Comparison of ENCODE assay signal across 8 cellular contexts in the genomic region with DNA sequence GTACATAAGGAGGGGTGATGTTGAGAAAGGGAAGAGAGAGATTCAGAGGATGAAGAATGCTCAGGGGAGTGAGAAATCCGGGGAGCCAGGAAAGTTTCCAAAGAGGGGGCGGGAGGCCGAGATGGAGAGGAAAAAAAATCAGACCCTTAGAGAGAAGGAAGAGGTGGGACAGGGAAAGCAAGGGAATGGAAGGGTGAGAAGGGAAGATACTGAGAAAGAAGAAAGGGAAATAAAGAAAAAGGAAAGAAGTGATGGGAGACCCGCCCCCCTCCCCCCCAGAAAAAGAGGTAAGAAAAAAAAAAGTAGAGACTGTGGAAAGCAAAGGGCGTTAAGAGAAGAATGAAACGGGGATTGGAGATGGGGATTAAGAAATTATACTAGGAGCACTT. TPM values are rescaled to one million over a fixed set of nuclear protein-coding genes. Genes with fewer than 3 reads are reported as not detected.
DNase-seq lines count a peak whose midpoint lies in the region; ATAC-seq and TF ChIP-seq lines count a peak whose summit lies in the region.

No MANE protein-coding gene starts in this region.

- H3K4me1 ChIP-seq in Loucy (ENCODE audit: insufficient read depth, low read length, poor library complexity, severe bottlenecking) = peaks cover 27% of the 10 kb centered on the region

- ATAC-seq in effector memory CD8-positive, alpha-beta T cell (replicated peaks) = no peak
- no peak for ATAC-seq in GM21423 (IDR thresholded peaks at IDR 0.05; ENCODE audit: unreplicated experiment)
- ATAC-seq in GM21381 (IDR thresholded peaks at IDR 0.05; ENCODE audit: unreplicated experiment) = no peak

- H3K79me2 ChIP-seq in Loucy (ENCODE audit: insufficient read depth, low read length) = no peaks in the 10 kb centered on the region

- peak overlapping the region; percentile 92 to 99 for H3K4me3 Mint-ChIP-seq in effector memory CD8-positive, alpha-beta T cell
- H3K4me3 Mint-ChIP-seq in nephron = peak overlapping the region; percentile 91 to 93 (median 92)

- TF ChIP-seq CTCF in AG04450 (IDR thresholded peaks at IDR 0.05; ENCODE audit: low read depth, low read length) = no peak
- TF ChIP-seq CTCF in Loucy (conservative IDR thresholded peaks at IDR 0.05; ENCODE audit: low read length) = no peak
- no peak for TF ChIP-seq CTCF in nephron (IDR thresholded peaks at IDR 0.05; ENCODE audit: unreplicated experiment in 3 of 3)

- H3K36me3 Mint-ChIP-seq in effector memory CD8-positive, alpha-beta T cell (ENCODE audit: insufficient read depth) = peaks cover 12% of the 10 kb centered on the region
- H3K36me3 Mint-ChIP-seq in nephron (ENCODE audit: low read depth) = no peaks in the 10 kb centered on the region

- no peak for DNase-seq in AG04450 (ENCODE audit: low read depth, low spot score)
- DNase-seq in effector memory CD8-positive, alpha-beta T cell = no peak
- no peak for DNase-seq in amniotic stem cell (lab: John Stamatoyannopoulos, UW)
- no peak for DNase-seq in activated CD8-positive, alpha-beta memory T cell treated with anti-CD3 and anti-CD28 coated beads for 24 hours

- H3K4me3 ChIP-seq in AG04450 (ENCODE audit: low read depth, low read length) = peak overlapping the region; percentile 78
- H3K4me3 ChIP-seq in Loucy (ENCODE audit: low read length, poor library complexity, severe bottlenecking) = peak overlapping the region; percentile 78

- H3K27me3 Mint-ChIP-seq in effector memory CD8-positive, alpha-beta T cell = no peaks in the 10 kb centered on the region
- peaks cover 48% of the 10 kb centered on the region for H3K27me3 Mint-ChIP-seq in nephron (ENCODE audit: low read depth)

- 0 out of 2 replicates have a peak, but pooled peaks cover 4% of the 10 kb centered on the region for H3F3A ChIP-seq in Loucy (ENCODE audit: low read depth)

- H4K20me1 ChIP-seq in Loucy (ENCODE audit: insufficient read depth, low read length, poor library complexity, severe bottlenecking) = no peaks in the 10 kb centered on the region

- peaks cover 0 to 2% of the 10 kb centered on the region in 2 donors for H3K9me3 Mint-ChIP-seq in effector memory CD8-positive, alpha-beta T cell
- H3K9me3 Mint-ChIP-seq in nephron = no peaks in the 10 kb centered on the region

- POLR2A ChIA-PET in AG04450 (lab: Yijun Ruan, JAX) = no interaction called here

- H3K27me3 ChIP-seq in AG04450 (ENCODE audit: control insufficient read depth, insufficient read depth, low read length) (no peaks in the 10 kb centered on the region), Loucy (ENCODE audit: insufficient read depth, low read length, poor library complexity, severe bottlenecking) (no peaks in the 10 kb centered on the region)

- peak overlapping the region; percentile 84 for H2AFZ ChIP-seq in Loucy (ENCODE audit: low read length)

- peak overlapping the region; percentile 87 for H3K4me2 ChIP-seq in Loucy (ENCODE audit: low read depth, low read length, poor library complexity, severe bottlenecking)

- peak overlapping the region; percentile 99 to 100 for H3K27ac Mint-ChIP-seq in effector memory CD8-positive, alpha-beta T cell
- peak overlapping the region in 2 of 3 experiments; percentile 71 to 91 for H3K27ac Mint-ChIP-seq in nephron

- CTCF ChIA-PET in AG04450 (lab: Charles Lee) = interaction anchor here (1.0 to 2.9 kb wide), 3 partner anchors 14 to 284 kb away, joined by 3 to 12 read pairs (median 7); no protein-coding TSS in a partner anchor

- H3K9me3 ChIP-seq in AG04450 (ENCODE audit: control insufficient read depth, insufficient read depth, low read length) (no peaks in the 10 kb centered on the region), Loucy (ENCODE audit: insufficient read depth, low read depth, low read length) (no peaks in the 10 kb centered on the region)

- no peaks in the 10 kb centered on the region for H3K9me2 ChIP-seq in Loucy (replicated peaks; ENCODE audit: low read depth, low read length)

- no peaks in the 10 kb centered on the region for H3K36me3 ChIP-seq in Loucy (ENCODE audit: insufficient read depth, low read length)

- peak overlapping the region; percentile 77 for H3K9ac ChIP-seq in Loucy (ENCODE audit: low read depth, low read length, poor library complexity, severe bottlenecking)

- peaks cover 15 to 18% of the 10 kb centered on the region in 2 donors for H3K4me1 Mint-ChIP-seq in effector memory CD8-positive, alpha-beta T cell (ENCODE audit: low read depth in 2 of 2)
- H3K4me1 Mint-ChIP-seq in nephron = peaks cover 11% of the 10 kb centered on the region

- no peak overlapping the region for H3K27ac ChIP-seq in AG04450 (ENCODE audit: low read depth, low read length)

RNA-seq across cellular contexts. Expression of gene DYNLRB2, which starts 0.5 kb away (rescaled TPM):
- polyA plus RNA-seq in AG04450 (2011; rRNA removed) = 0.33 and 0.71 TPM in 2 replicates
- polyA minus RNA-seq in AG04450 (2011; rRNA and poly(A)+ RNA removed) = not detected in 2 replicates
